ENCODE assay signal across 9 cellular contexts in genomic region chr13:49997935-49998334, GRCh38. TPM values are rescaled to one million over a fixed set of nuclear protein-coding genes. Genes with fewer than 3 reads are reported as not detected.
DNase-seq lines count a peak whose midpoint lies in the region; ATAC-seq, FAIRE-seq and TF ChIP-seq lines count a peak whose summit lies in the region.
"Had no signal": no experiment of that assay in that cellular context is flagged by ENCODE, and none has a peak within 500 bp of the region (broad histone marks: within the 10 kb centered on the region; RNA-seq: fewer than 3 reads in every experiment).

No MANE protein-coding gene starts in this region.

- peak; percentile 33 for FAIRE-seq in GM19239 (lab: Jason Lieb, UNC)
- FAIRE-seq: TTC549 had no signal

- H3K9me2 ChIP-seq in PC-3 (replicated peaks; ENCODE audit: low read length): no peaks in the 10 kb centered on the region

- POLR2A ChIA-PET in PC-3 (lab: Charles Lee; ENCODE audit: unreplicated experiment): interaction anchor here (0.5 to 0.7 kb wide), 5 partner anchors 17 to 945 kb away, joined by 3 to 6 read pairs (median 4); no protein-coding TSS in a partner anchor

- no peaks in the 10 kb centered on the region for H3K27me3 ChIP-seq in PC-3 (ENCODE audit: low read length)
- H3K27me3 ChIP-seq in esophagus muscularis mucosa: no peaks in the 10 kb centered on the region
- no peaks in the 10 kb centered on the region for H3K27me3 ChIP-seq in psoas muscle (ENCODE audit: insufficient read depth in 3 of 3, low read length in 2 of 3)

- CTCF ChIA-PET in PC-3 (lab: Charles Lee): interaction anchor here (0.5 to 1.5 kb wide), 12 partner anchors 16 to 914 kb away, joined by 3 to 15 read pairs (median 4); partner anchors contain the start of gene SPRYD7

- peaks cover 23% of the 10 kb centered on the region for H3K4me1 ChIP-seq in PC-3 (ENCODE audit: insufficient read depth, low read length)
- peaks cover 52 to 61% (median 59%) of the 10 kb centered on the region in 4 donors for H3K4me1 ChIP-seq in esophagus muscularis mucosa
- peaks cover 52% of the 10 kb centered on the region for H3K4me1 ChIP-seq in psoas muscle

- H2AFZ ChIP-seq in PC-3 (ENCODE audit: low read length): no peak overlapping the region

- DNase-seq in GM19239 (ENCODE audit: insufficient read length, low spot score) (no peak), PC-3 (peak; percentile 18), esophagus muscularis mucosa (ENCODE audit: extremely low spot score) (no peak), psoas muscle (no peak), NCI-H1436 treated with DMSO at 0.1 percent for 48 hours (lab: John Stamatoyannopoulos, UW) (no peak), T-helper 9 cell (no peak), NCI-H1694 treated with DMSO at 0.1 percent for 48 hours (lab: John Stamatoyannopoulos, UW) (no peak)

- peaks cover 36% of the 10 kb centered on the region for H3K79me2 ChIP-seq in PC-3 (ENCODE audit: low read length)

- TF ChIP-seq CTCF in PC-3 (conservative IDR thresholded peaks at IDR 0.05; ENCODE audit: low read depth, low read length): no peak
- no peak for TF ChIP-seq CTCF in esophagus muscularis mucosa (IDR thresholded peaks at IDR 0.05)
- no peak for TF ChIP-seq CTCF in psoas muscle (IDR thresholded peaks at IDR 0.05)

- 4% methylated on average over 5 of the region's 5 CpGs for WGBS in esophagus muscularis mucosa
- 9 to 17% (median 11%) methylated on average over 5 of the region's 5 CpGs for WGBS in psoas muscle, 3 donors

- no peak for TF ChIP-seq POLR2A in esophagus muscularis mucosa (IDR thresholded peaks at IDR 0.05; ENCODE audit: low read depth)

- ATAC-seq in PC-3: no peak
- no peak for ATAC-seq in psoas muscle
- no peak for ATAC-seq in HG03175 (IDR thresholded peaks at IDR 0.05; ENCODE audit: unreplicated experiment)

- intact Hi-C loops in PC-3 (cut with micrococcal nuclease): loop anchor here (1.0 to 5.0 kb wide), 3 partner anchors 84 to 914 kb away; no protein-coding TSS in a partner anchor
- intact Hi-C loops in esophagus muscularis mucosa (cut with DNase I): loop anchor here (2.0 to 5.0 kb wide), 3 partner anchors 83 to 914 kb away; no protein-coding TSS in a partner anchor
- intact Hi-C loops in psoas muscle (cut with DNase I): loop anchor here (2.0 to 10.0 kb wide), 5 partner anchors 69 to 539 kb away; no protein-coding TSS in a partner anchor

- no TSS peak for BruUV-seq in PC-3 (replicated peaks; lab: Mats Ljungman, UMichigan)

- H3K9me3 ChIP-seq in PC-3 (ENCODE audit: low read length): no peaks in the 10 kb centered on the region
- no peaks in the 10 kb centered on the region for H3K9me3 ChIP-seq in esophagus muscularis mucosa
- no peaks in the 10 kb centered on the region for H3K9me3 ChIP-seq in psoas muscle

- peaks cover 8% of the 10 kb centered on the region for H4K20me1 ChIP-seq in PC-3 (ENCODE audit: low read length)

- peaks cover 5% of the 10 kb centered on the region; the same call in 1 of the 2 replicates for H3K36me3 ChIP-seq in PC-3 (ENCODE audit: low read depth, low read length)
- H3K36me3 ChIP-seq in esophagus muscularis mucosa: peaks cover 0 to 36% (median 8%) of the 10 kb centered on the region in 4 donors
- peaks cover 8 to 56% of the 10 kb centered on the region in 2 donors for H3K36me3 ChIP-seq in psoas muscle (ENCODE audit: insufficient read depth in 1 of 2, low read depth in 1 of 2)

- peak overlapping the region; percentile 89 for H3K4me2 ChIP-seq in PC-3 (ENCODE audit: low read length)

- TF ChIP-seq EP300 in esophagus muscularis mucosa (IDR thresholded peaks at IDR 0.05): no peak

- peak overlapping the region; percentile 97 for H3K9ac ChIP-seq in PC-3 (ENCODE audit: low read length)

- H3K27ac ChIP-seq in PC-3 (ENCODE audit: low read length) (0 out of 2 replicates have a peak overlapping the region, but pooled peaks have one; percentile 89), esophagus muscularis mucosa (replicated peaks in 1 of 4) (peak overlapping the region; percentile 99), psoas muscle (peak overlapping the region; percentile 98)

- peak overlapping the region; percentile 95 for H3K4me3 ChIP-seq in PC-3 (ENCODE audit: low read length)
- peak overlapping the region; percentile 86 to 96 (median 94) for H3K4me3 ChIP-seq in esophagus muscularis mucosa
- H3K4me3 ChIP-seq in psoas muscle: peak overlapping the region; percentile 86

- H3F3A ChIP-seq in PC-3 (ENCODE audit: low read length, unreplicated experiment): no peaks in the 10 kb centered on the region

RNA-seq across cellular contexts. Expression of gene TRIM13, which starts 1.1 kb away (rescaled TPM):
- total RNA-seq in PC-3 (2014; rRNA removed) (6.7 and 13.7 TPM in 2 replicates), esophagus muscularis mucosa (10 to 100 TPM; 21.4 to 38.6 (median 34.8) TPM), psoas muscle (10 to 100 TPM; 14.8 to 25.9 (median 23.0) TPM)
- 10 to 100 TPM; 14.7 to 20.6 (median 18.3) TPM for polyA plus RNA-seq in psoas muscle

RNA-seq across cellular contexts. Expression of gene KCNRG, which starts 17.3 kb away (rescaled TPM):
- total RNA-seq in PC-3 (2014; rRNA removed) (0.15 and 2.4 TPM in 2 replicates), esophagus muscularis mucosa (1 to 10 TPM; 2.7 to 5.4 (median 2.9) TPM), psoas muscle (under 1 TPM in 3 of 4 donors, not detected in 1; 0.46 to 0.73 (median 0.60) TPM)
- polyA plus RNA-seq in psoas muscle: under 1 TPM in 2 of 3 donors, not detected in 1; 0.31 to 0.66 TPM
